ENCODE assay signal across 10 cellular contexts in genomic region chr9:128523199-128523925, GRCh38. TPM values are rescaled to one million over a fixed set of nuclear protein-coding genes. Genes with fewer than 3 reads are reported as not detected.
DNase-seq lines count a peak whose midpoint lies in the region; ATAC-seq and TF ChIP-seq lines count a peak whose summit lies in the region.
"Had no signal": no experiment of that assay in that cellular context is flagged by ENCODE, and none has a peak within 500 bp of the region (broad histone marks: within the 10 kb centered on the region; RNA-seq: fewer than 3 reads in every experiment).

No MANE protein-coding gene starts in this region.

- H3K36me3 ChIP-seq in MG63 (peaks cover 41% of the 10 kb centered on the region), brain microvascular endothelial cell (replicated peaks) (peaks cover 18% of the 10 kb centered on the region)

- ATAC-seq in GM19023 (IDR thresholded peaks at IDR 0.05; ENCODE audit: unreplicated experiment) = no peak

- H3K4me3 ChIP-seq in MG63 = no peak overlapping the region
- no peak overlapping the region for H3K4me3 ChIP-seq in brain microvascular endothelial cell (ENCODE audit: low read depth, low read length)
- H3K4me3 ChIP-seq: smooth muscle cell had no signal

- no peak overlapping the region for H3K27ac ChIP-seq in brain microvascular endothelial cell

- DNase-seq in AG20443 (ENCODE audit: low spot score) (peak; percentile 37), MG63 (peak; percentile 12), brain microvascular endothelial cell (peak; percentile 32), lung microvascular endothelial cell (ENCODE audit: low read depth in 2 of 2) (peak; percentile 50 to 59), NCI-H1436 treated with DMSO at 0.1 percent for 48 hours (lab: John Stamatoyannopoulos, UW) (no peak), amniotic stem cell (lab: John Stamatoyannopoulos, UW) (no peak)
- no peak for DNase-seq in stimulated activated CD4-positive, alpha-beta T cell treated with anti-CD3 and anti-CD28 coated beads, Interleukin-1b, Interleukin-23, amount 100 ng/mL, for 48 hours
- DNase-seq: Calu3 had no signal

- in situ Hi-C loops in brain microvascular endothelial cell (cut with HindIII; ENCODE audit: low pct_ligation_motif_present, low sequenced_read_pairs) = no loop called here

- H3K27me3 ChIP-seq in MG63 (no peaks in the 10 kb centered on the region), brain microvascular endothelial cell (replicated peaks) (no peaks in the 10 kb centered on the region)

- TF ChIP-seq CTCF in brain microvascular endothelial cell (IDR thresholded peaks at IDR 0.05; ENCODE audit: low read depth, low read length, missing control alignments) = no peak

- no peaks in the 10 kb centered on the region for H3K9me3 ChIP-seq in MG63

RNA-seq across cellular contexts. Expression of gene GLE1, which starts 18.8 kb away (rescaled TPM):
- 58.5 and 60.3 TPM in 2 replicates for total RNA-seq in MG63 (2014; rRNA removed; shearing (Covaris generic); ENCODE audit: low replicate concordance)
- total RNA-seq in lung microvascular endothelial cell = 8.5 and 10.9 TPM in 2 replicates

RNA-seq across cellular contexts. Expression of gene SPTAN1, which starts 29.0 kb away (rescaled TPM):
- total RNA-seq in MG63 (2014; rRNA removed; shearing (Covaris generic); ENCODE audit: low replicate concordance) = 82.6 and 111 TPM in 2 replicates
- total RNA-seq in lung microvascular endothelial cell = 412 and 449 TPM in 2 replicates

Comparison
In these comparisons a context has a peak if more than half of its experiments do, and no peak if none do; other contexts are left out.
1. DNase-seq: peak in AG20443 (single experiment), MG63 (single experiment), brain microvascular endothelial cell (single experiment) and lung microvascular endothelial cell (2 of 2); none in NCI-H1436 treated with DMSO at 0.1 percent for 48 hours (single experiment), stimulated activated CD4-positive, alpha-beta T cell treated with anti-CD3 and anti-CD28 coated beads, Interleukin-1b, Interleukin-23, amount 100 ng/mL, for 48 hours (single experiment) and amniotic stem cell (single experiment).